In the genomic region with DNA sequence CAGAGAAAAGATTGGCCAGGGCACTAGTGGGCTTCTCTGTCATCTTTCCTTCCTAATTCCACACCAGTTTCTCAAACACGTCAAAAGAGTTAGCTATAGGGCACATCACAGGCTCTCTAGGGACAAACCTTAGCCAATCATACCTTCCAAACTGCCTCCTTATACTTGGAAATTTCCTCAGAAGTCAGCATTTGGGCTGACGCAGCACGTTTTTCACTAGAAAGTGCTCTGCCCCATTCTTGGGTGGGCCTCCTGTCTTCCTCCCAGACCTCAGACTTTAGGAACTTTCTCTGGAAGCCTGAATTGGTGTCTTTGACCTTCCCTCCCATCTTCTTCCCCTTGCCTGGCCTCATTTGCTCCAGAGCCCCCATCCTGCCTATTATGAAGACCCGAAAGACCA, we compare ENCODE assay signal across 8 cellular contexts. TPM values are rescaled to one million over a fixed set of nuclear protein-coding genes. Genes with fewer than 3 reads are reported as not detected.
DNase-seq lines count a peak whose midpoint lies in the region; ATAC-seq, FAIRE-seq and TF ChIP-seq lines count a peak whose summit lies in the region.

No MANE protein-coding gene starts in this region.

- H4K20me1 ChIP-seq in GM23248 (ENCODE audit: insufficient read depth): no peaks in the 10 kb centered on the region

- 37 to 39% methylated on average over 4 of the region's 4 CpGs for WGBS in GM23248 (ENCODE audit: low coverage in 1 of 2, low lambda C conversion rate in 2 of 2, missing lambda C conversion rate in 2 of 2), 2 experiments

- H3K9me2 ChIP-seq in GM23248 (ENCODE audit: insufficient read depth): no peaks in the 10 kb centered on the region

- no peaks in the 10 kb centered on the region for H3K9me3 ChIP-seq in GM23248 (ENCODE audit: low read depth)

- no peak for TF ChIP-seq POLR2A in GM12892 (IDR thresholded peaks at IDR 0.05; ENCODE audit: low read depth, low read length)

- peaks cover 12% of the 10 kb centered on the region for H3K36me3 ChIP-seq in GM23248 (ENCODE audit: low read depth)

- H3K27ac ChIP-seq in GM23248 (peak overlapping the region; percentile 95), VCaP (peak overlapping the region; percentile 95)

- DNase-seq in GM23248 (no peak), fibroblast of mammary gland (ENCODE audit: low read depth) (no peak), retinal pigment epithelial cell (ENCODE audit: low read depth) (no peak), NCI-H1694 treated with DMSO at 0.1 percent for 48 hours (lab: John Stamatoyannopoulos, UW) (no peak), SIG-M5 (lab: John Stamatoyannopoulos, UW) (no peak), GM12892 (ENCODE audit: insufficient read length) (no peak)

- peak overlapping the region; percentile 100 for H3K4me2 ChIP-seq in GM23248 (ENCODE audit: unreplicated experiment)

- H3K4me3 ChIP-seq in GM23248 (peak overlapping the region; percentile 87), fibroblast of mammary gland (ENCODE audit: control insufficient read depth, low read depth, low read length) (peak overlapping the region; percentile 58), retinal pigment epithelial cell (ENCODE audit: low read length) (peak overlapping the region; percentile 67)

- no peak for FAIRE-seq in GM12892 (lab: Jason Lieb, UNC)

- H3K27me3 ChIP-seq in GM23248 (replicated peaks; ENCODE audit: insufficient read depth): no peaks in the 10 kb centered on the region; the same call in 1 of the 2 replicates

- H2AFZ ChIP-seq in GM23248: peak overlapping the region; percentile 99; the same call in 1 of the 2 replicates

- no peak for TF ChIP-seq CTCF in VCaP (conservative IDR thresholded peaks at IDR 0.05)
- no peak for TF ChIP-seq CTCF in fibroblast of mammary gland (conservative IDR thresholded peaks at IDR 0.05; ENCODE audit: control insufficient read depth, insufficient read depth, low read depth, low read length)
- no peak for TF ChIP-seq CTCF in retinal pigment epithelial cell (conservative IDR thresholded peaks at IDR 0.05; ENCODE audit: low read depth, low read length)

- H3K79me2 ChIP-seq in GM23248 (ENCODE audit: insufficient read depth): no peaks in the 10 kb centered on the region

- H3F3A ChIP-seq in GM23248 (ENCODE audit: insufficient read depth): peaks cover 44% of the 10 kb centered on the region

- ATAC-seq in HG03135 (IDR thresholded peaks at IDR 0.05; ENCODE audit: unreplicated experiment): no peak

- peaks cover 13% of the 10 kb centered on the region for H3K4me1 ChIP-seq in GM23248 (ENCODE audit: insufficient read depth)

- in situ Hi-C loops in GM23248 (cut with MboI): no loop called here

- H3K9ac ChIP-seq in GM23248: peak overlapping the region; percentile 93

RNA-seq across cellular contexts. Expression of a gene that starts 11.1 kb away (rescaled TPM):
- 79.8 and 103 TPM in 2 replicates for total RNA-seq in GM23248 (2014; rRNA removed; shearing (Covaris generic))
- 58.8 and 61.7 TPM in 2 replicates for polyA plus RNA-seq in GM23248 (2016; fragmentation: Nextera tagmentation; extraction: Ambion mirVana)
- polyA plus RNA-seq in GM12892 (2012; ENCODE audit: missing spikeins): 2.2 TPM

RNA-seq across cellular contexts. Expression of a gene that starts 11.2 kb away (rescaled TPM):
- 0.54 TPM in 1 of 2 replicates, not detected in the other for total RNA-seq in GM23248 (2014; rRNA removed; shearing (Covaris generic))
- 1.1 and 1.8 TPM in 2 replicates for polyA plus RNA-seq in GM23248 (2016; fragmentation: Nextera tagmentation; extraction: Ambion mirVana)
- 0.15 TPM for polyA plus RNA-seq in GM12892 (2012; ENCODE audit: missing spikeins)

RNA-seq across cellular contexts. Expression of a gene that starts 19.7 kb away (rescaled TPM):
- total RNA-seq in GM23248 (2014; rRNA removed; shearing (Covaris generic)): 42.6 and 62.6 TPM in 2 replicates
- polyA plus RNA-seq in GM23248 (2016; fragmentation: Nextera tagmentation; extraction: Ambion mirVana): 34.1 and 34.4 TPM in 2 replicates
- polyA plus RNA-seq in GM12892 (2012; ENCODE audit: missing spikeins): 0.66 TPM

RNA-seq across cellular contexts. Expression of a gene that starts 42.5 kb away (rescaled TPM):
- total RNA-seq in GM23248 (2014; rRNA removed; shearing (Covaris generic)): 95.2 and 113 TPM in 2 replicates
- 51.1 and 54.8 TPM in 2 replicates for polyA plus RNA-seq in GM23248 (2016; fragmentation: Nextera tagmentation; extraction: Ambion mirVana)
- 4.3 TPM for polyA plus RNA-seq in GM12892 (2012; ENCODE audit: missing spikeins)

RNA-seq across cellular contexts. Expression of a gene that starts 54.8 kb away (rescaled TPM):
- total RNA-seq in GM23248 (2014; rRNA removed; shearing (Covaris generic)): 3.4 and 4.4 TPM in 2 replicates
- polyA plus RNA-seq in GM23248 (2016; fragmentation: Nextera tagmentation; extraction: Ambion mirVana): 3.6 and 4.4 TPM in 2 replicates
- 13.5 TPM for polyA plus RNA-seq in GM12892 (2012; ENCODE audit: missing spikeins)
